28 cellular contexts compared by ENCODE assay signal in the genomic region with DNA sequence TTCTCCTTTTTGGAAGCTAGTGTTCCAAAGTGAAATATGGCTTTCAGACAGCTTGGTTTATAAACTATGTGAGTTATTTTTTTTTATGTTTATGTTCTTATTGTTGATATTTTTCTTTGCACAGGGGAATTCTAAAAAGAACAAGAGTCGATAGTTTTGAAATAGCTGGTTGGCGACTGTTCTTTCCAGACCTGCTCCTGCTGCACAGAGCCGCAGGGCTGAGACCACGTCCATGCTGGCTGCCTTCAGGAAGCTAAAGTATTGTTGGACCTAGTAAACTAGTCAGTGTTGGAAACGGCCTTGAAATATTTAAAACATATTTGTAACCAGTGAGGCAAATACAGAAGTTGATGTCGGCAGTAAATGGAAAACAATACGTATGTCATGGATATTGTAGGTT. TPM values are rescaled to one million over a fixed set of nuclear protein-coding genes. Genes with fewer than 3 reads are reported as not detected.
A peak's percentile ranks its signal among the peaks of the same experiment; 100 is the strongest.
DNase-seq lines count a peak whose midpoint lies in the region; ATAC-seq and TF ChIP-seq lines count a peak whose summit lies in the region.
"Had no signal": no experiment of that assay in that cellular context is flagged by ENCODE, and none has a peak within 500 bp of the region (broad histone marks: within the 10 kb centered on the region; RNA-seq: fewer than 3 reads in every experiment).

No MANE protein-coding gene starts in this region.

- POLR2A ChIA-PET in WTC11 (lab: Charles Lee), result no interaction called here

- ATAC-seq in WTC11, result no peak
- ATAC-seq: activated CD4-positive, CD25-positive, alpha-beta regulatory T cell treated with anti-CD3 and anti-CD28 coated beads, Interleukin-2, amount 50 U/mL, for 24 hours; esophagus mucosa; HCT116; right lobe of liver; stimulated activated naive CD8-positive, alpha-beta T cell treated with anti-CD3 and anti-CD28 coated beads, Interleukin-15, Interleukin-2, amounts not matched to agents 100 U/mL and 50 U/mL, for 24 hours had no signal

- H4K20me1 ChIP-seq in Karpas-422 (ENCODE audit: insufficient read depth, low read depth, low read length), result no peaks in the 10 kb centered on the region

- H3K27me3 ChIP-seq in esophagus muscularis mucosa, result no peaks in the 10 kb centered on the region
- no peaks in the 10 kb centered on the region for H3K27me3 ChIP-seq in muscle layer of duodenum (ENCODE audit: low read depth, low read length)
- no peaks in the 10 kb centered on the region for H3K27me3 ChIP-seq in testis
- H3K27me3 ChIP-seq in Karpas-422 (ENCODE audit: low read length), result no peaks in the 10 kb centered on the region
- H3K27me3 ChIP-seq: right lobe of liver, tibial nerve had no signal

- 53% methylated on average over 7 of the region's 7 CpGs for WGBS in esophagus muscularis mucosa
- 59 to 69% methylated on average over 7 of the region's 7 CpGs for WGBS in testis, 2 donors

- H3K4me2 ChIP-seq in Karpas-422 (ENCODE audit: low read depth, low read length, poor library complexity, severe bottlenecking), result no peak overlapping the region

- no peaks in the 10 kb centered on the region for H3K9me3 Mint-ChIP-seq in WTC11
- H3K9me3 Mint-ChIP-seq: activated CD4-positive, alpha-beta memory T cell treated with anti-CD3 and anti-CD28 coated beads for 36 hours; activated naive CD4-positive, alpha-beta T cell treated with anti-CD3 and anti-CD28 coated beads for 36 hours; activated T-helper 1 cell treated with anti-CD3 and anti-CD28 coated beads, Interleukin-12 subunit alpha, Interleukin-12 subunit beta, Interleukin-2, Interleukin-4 antibody, amounts not matched to agents 30 ng/mL and 10 ng/mL and 1 ng/mL, durations not matched to agents 14 hours and 24 hours and 36 hours; CD4-positive, CD25-positive, alpha-beta regulatory T cell; dendritic cell treated with granulocyte-macrophage colony-stimulating factor and Interleukin-4, amounts not matched to agents 40 ng/mL and 50 ng/mL, for 4 days; endodermal cell; neural crest cell; T-helper 1 cell treated with Interleukin-12 subunit alpha and Interleukin-12 subunit beta and Interleukin-4 antibody, amounts not matched to agents 30 μg/mL and 1 μg/mL, for 36 hours had no signal

- H2AFZ ChIP-seq in Karpas-422 (ENCODE audit: low read length), result no peak overlapping the region

- CTCF ChIA-PET in WTC11 (lab: Charles Lee), result interaction anchor here (1.2 kb wide), 1 partner anchor 11 kb away, joined by 3 read pairs; no protein-coding TSS in a partner anchor

- H3K4me3 ChIP-seq in esophagus muscularis mucosa (no peak overlapping the region), muscle layer of duodenum (ENCODE audit: low read depth in 1 of 2, low read length in 2 of 2) (no peak overlapping the region), testis (no peak overlapping the region), Karpas-422 (ENCODE audit: low read length) (no peak overlapping the region)
- H3K4me3 ChIP-seq: right lobe of liver, tibial nerve had no signal

- H3K36me3 Mint-ChIP-seq in WTC11, result peaks cover 61% of the 10 kb centered on the region

- H3K27ac ChIP-seq in esophagus muscularis mucosa (replicated peaks in 1 of 4) (peak overlapping the region; percentile 81 to 90 (median 85)), muscle layer of duodenum (ENCODE audit: low read length) (peak overlapping the region; percentile 74), testis (peak overlapping the region; percentile 3 to 71), Karpas-422 (ENCODE audit: low read length) (no peak overlapping the region)
- H3K27ac ChIP-seq: right lobe of liver had no signal

- no peaks in the 10 kb centered on the region for H3K27me3 Mint-ChIP-seq in WTC11 (ENCODE audit: low read depth)
- H3K27me3 Mint-ChIP-seq: activated CD4-positive, alpha-beta memory T cell treated with anti-CD3 and anti-CD28 coated beads for 36 hours; CD4-positive, CD25-positive, alpha-beta regulatory T cell; dendritic cell treated with granulocyte-macrophage colony-stimulating factor and Interleukin-4, amounts not matched to agents 40 ng/mL and 50 ng/mL, for 4 days had no signal

- DNase-seq in WTC11 (ENCODE audit: low spot score), result no peak
- no peak for DNase-seq in esophagus muscularis mucosa (ENCODE audit: extremely low spot score)
- DNase-seq in testis, result peak; percentile 44
- no peak for DNase-seq in NCI-H1694 treated with DMSO at 0.1 percent for 48 hours (lab: John Stamatoyannopoulos, UW)
- no peak for DNase-seq in Karpas-422
- DNase-seq in NAMALWA (ENCODE audit: low spot score), result no peak
- DNase-seq: activated CD4-positive, alpha-beta memory T cell treated with anti-CD3 and anti-CD28 coated beads for 36 hours; activated CD8-positive, alpha-beta memory T cell treated with anti-CD3 and anti-CD28 coated beads, Interleukin-2, amount 50 U/mL, for 4 hours; activated naive CD4-positive, alpha-beta T cell treated with anti-CD3 and anti-CD28 coated beads for 36 hours; amygdala; caudate nucleus; CD4-positive, CD25-positive, alpha-beta regulatory T cell; endodermal cell; glutamatergic neuron; kidney glomerular epithelial cell; right lobe of liver; RPMI8226; stimulated activated CD4-positive, alpha-beta T cell treated with anti-CD3 and anti-CD28 coated beads, Interleukin-15, amount 100 ng/mL, for 24 hours; stimulated activated naive CD8-positive, alpha-beta T cell treated with anti-CD3 and anti-CD28 coated beads, Interleukin-15, Interleukin-2, amounts not matched to agents 100 U/mL and 50 U/mL, for 24 hours had no signal

- no peak overlapping the region for H3K4me3 Mint-ChIP-seq in WTC11
- H3K4me3 Mint-ChIP-seq: activated CD4-positive, alpha-beta memory T cell treated with anti-CD3 and anti-CD28 coated beads for 36 hours; activated naive CD4-positive, alpha-beta T cell treated with anti-CD3 and anti-CD28 coated beads for 36 hours; activated T-helper 1 cell treated with anti-CD3 and anti-CD28 coated beads, Interleukin-12 subunit alpha, Interleukin-12 subunit beta, Interleukin-2, Interleukin-4 antibody, amounts not matched to agents 30 ng/mL and 10 ng/mL and 1 ng/mL, durations not matched to agents 14 hours and 24 hours and 36 hours; CD4-positive, CD25-positive, alpha-beta regulatory T cell; dendritic cell treated with granulocyte-macrophage colony-stimulating factor and Interleukin-4, amounts not matched to agents 40 ng/mL and 50 ng/mL, for 4 days; endodermal cell; neural crest cell; T-helper 1 cell treated with Interleukin-12 subunit alpha and Interleukin-12 subunit beta and Interleukin-4 antibody, amounts not matched to agents 30 μg/mL and 1 μg/mL, for 36 hours had no signal

- TF ChIP-seq EP300 in esophagus muscularis mucosa (IDR thresholded peaks at IDR 0.05), result no peak

- peaks cover 34% of the 10 kb centered on the region for H3K4me1 Mint-ChIP-seq in WTC11
- H3K4me1 Mint-ChIP-seq: neural crest cell had no signal

- intact Hi-C loops in esophagus muscularis mucosa (cut with DNase I) (no loop called here), testis (cut with DNase I; ENCODE audit: low total_unique reads) (no loop called here)

- peaks cover 4 to 74% (median 43%) of the 10 kb centered on the region in 4 donors for H3K36me3 ChIP-seq in esophagus muscularis mucosa
- peaks cover 14 to 21% of the 10 kb centered on the region in 2 donors for H3K36me3 ChIP-seq in muscle layer of duodenum (ENCODE audit: control insufficient read depth in 1 of 2, insufficient read depth in 2 of 2, low read length in 2 of 2)
- H3K36me3 ChIP-seq in testis (ENCODE audit: low read depth, missing control alignments), result no peaks in the 10 kb centered on the region
- peaks cover 68% of the 10 kb centered on the region for H3K36me3 ChIP-seq in Karpas-422 (ENCODE audit: insufficient read depth, low read length)

- no peaks in the 10 kb centered on the region for H3K9me3 ChIP-seq in esophagus muscularis mucosa
- H3K9me3 ChIP-seq in muscle layer of duodenum (ENCODE audit: control insufficient read depth in 1 of 2, low read length in 2 of 2), result no peaks in the 10 kb centered on the region
- H3K9me3 ChIP-seq in testis, result no peaks in the 10 kb centered on the region
- no peaks in the 10 kb centered on the region for H3K9me3 ChIP-seq in Karpas-422 (ENCODE audit: low read length)
- H3K9me3 ChIP-seq: right lobe of liver, tibial nerve had no signal

- H3K4me1 ChIP-seq in esophagus muscularis mucosa (peaks cover 13 to 54% (median 49%) of the 10 kb centered on the region in 4 donors), muscle layer of duodenum (ENCODE audit: control insufficient read depth in 1 of 2, insufficient read depth in 2 of 2, low read length in 2 of 2) (peaks cover 0 to 6% of the 10 kb centered on the region in 2 donors), testis (no peaks in the 10 kb centered on the region), Karpas-422 (ENCODE audit: low read length) (no peaks in the 10 kb centered on the region)
- H3K4me1 ChIP-seq: right lobe of liver had no signal

- H3K79me2 ChIP-seq in Karpas-422 (ENCODE audit: low read length), result no peaks in the 10 kb centered on the region

- no peak for TF ChIP-seq CTCF in WTC11 (IDR thresholded peaks at IDR 0.05)
- TF ChIP-seq CTCF in esophagus muscularis mucosa (IDR thresholded peaks at IDR 0.05), result no peak
- no peak for TF ChIP-seq CTCF in testis (IDR thresholded peaks at IDR 0.05)

- TF ChIP-seq POLR2A in esophagus muscularis mucosa (IDR thresholded peaks at IDR 0.05; ENCODE audit: low read depth) (no peak), testis (IDR thresholded peaks at IDR 0.05) (no peak)

- H3K27ac Mint-ChIP-seq in WTC11, result peak overlapping the region; percentile 35; the same call in 1 of the 2 replicates
- H3K27ac Mint-ChIP-seq: activated CD4-positive, alpha-beta memory T cell treated with anti-CD3 and anti-CD28 coated beads for 36 hours; activated naive CD4-positive, alpha-beta T cell treated with anti-CD3 and anti-CD28 coated beads for 36 hours; activated T-helper 1 cell treated with anti-CD3 and anti-CD28 coated beads, Interleukin-12 subunit alpha, Interleukin-12 subunit beta, Interleukin-2, Interleukin-4 antibody, amounts not matched to agents 30 ng/mL and 10 ng/mL and 1 ng/mL, durations not matched to agents 14 hours and 24 hours and 36 hours; dendritic cell treated with granulocyte-macrophage colony-stimulating factor and Interleukin-4, amounts not matched to agents 40 ng/mL and 50 ng/mL, for 4 days; endodermal cell; T-helper 1 cell treated with Interleukin-12 subunit alpha and Interleukin-12 subunit beta and Interleukin-4 antibody, amounts not matched to agents 30 μg/mL and 1 μg/mL, for 36 hours had no signal

- H3K9ac ChIP-seq in Karpas-422 (ENCODE audit: low read length), result no peak overlapping the region

- no peaks in the 10 kb centered on the region for H3K9me2 ChIP-seq in Karpas-422 (replicated peaks; ENCODE audit: insufficient read depth, low read length)

TF ChIP-seq in WTC11, 78 proteins besides CTCF, POLR2A, EP300 and RAD21 (continues in another document):
- TF ChIP-seq ZNF396 (CRISPR knock-in tag; IDR thresholded peaks at IDR 0.05; ENCODE audit: borderline replicate concordance) (no peak), RELA (CRISPR knock-in tag; IDR thresholded peaks at IDR 0.05; ENCODE audit: borderline replicate concordance) (no peak), ZNF232 (CRISPR knock-in tag; IDR thresholded peaks at IDR 0.05) (no peak)

RNA-seq across cellular contexts. Expression of gene STON1, which starts 15.4 kb away (rescaled TPM):
- 11.0 to 13.5 TPM (median 13.4 TPM) in 3 replicates for total RNA-seq in WTC11 (2021)
- total RNA-seq in esophagus muscularis mucosa, result 100 to 1,000 TPM; 135 to 198 (median 168) TPM
- total RNA-seq in testis, result 1 to 10 TPM; 5.1 to 5.7 TPM
- 3.8 TPM for polyA plus RNA-seq in testis (ENCODE audit: insufficient read depth, low read depth, low replicate concordance)
- 0.63 and 2.8 TPM in 2 replicates for total RNA-seq in Karpas-422 (2014; rRNA removed; shearing (Covaris generic); ENCODE audit: low replicate concordance)
